9 cellular contexts compared by ENCODE assay signal in genomic region chrX:134782796-134783195, GRCh38. TPM values are rescaled to one million over a fixed set of nuclear protein-coding genes. Genes with fewer than 3 reads are reported as not detected.
DNase-seq lines count a peak whose midpoint lies in the region; ATAC-seq and TF ChIP-seq lines count a peak whose summit lies in the region.
"Had no signal": no experiment of that assay in that cellular context is flagged by ENCODE, and none has a peak within 500 bp of the region (broad histone marks: within the 10 kb centered on the region; RNA-seq: fewer than 3 reads in every experiment).

No MANE protein-coding gene starts in this region.

- H3K27me3 ChIP-seq in PC-9 (ENCODE audit: insufficient read depth, low read depth) (no peaks in the 10 kb centered on the region), suprapubic skin (no peaks in the 10 kb centered on the region)

- POLR2A ChIA-PET in PC-9 (lab: Charles Lee; ENCODE audit: unreplicated experiment): no interaction called here

- no TSS peak for BruUV-seq in PC-9 (replicated peaks; lab: Mats Ljungman, UMichigan)

- TF ChIP-seq CTCF in PC-9 (conservative IDR thresholded peaks at IDR 0.05) (peak; percentile 81), fibroblast of the aortic adventitia (IDR thresholded peaks at IDR 0.05; ENCODE audit: insufficient read depth, low read length) (peak; percentile 71), suprapubic skin (IDR thresholded peaks at IDR 0.05) (peak; percentile 19 to 22)

- H4K20me1 ChIP-seq in PC-9 (ENCODE audit: insufficient read depth): no peaks in the 10 kb centered on the region; the same call in 1 of the 2 replicates

- no peak overlapping the region for H3K27ac ChIP-seq in PC-9
- H3K27ac ChIP-seq in suprapubic skin: no peak overlapping the region

- peaks cover 11% of the 10 kb centered on the region for H3F3A ChIP-seq in PC-9 (ENCODE audit: insufficient read depth, low read depth)

- no peaks in the 10 kb centered on the region for H3K9me3 ChIP-seq in PC-9 (ENCODE audit: insufficient read depth, low read depth)
- no peaks in the 10 kb centered on the region for H3K9me3 ChIP-seq in suprapubic skin

- no peak for TF ChIP-seq EP300 in suprapubic skin (IDR thresholded peaks at IDR 0.05)

- DNase-seq in NCI-H748 (lab: John Stamatoyannopoulos, UW; ENCODE audit: unreplicated experiment) (peak; percentile 6), NCI-H748 treated with DMSO at 0.1 percent for 48 hours (lab: John Stamatoyannopoulos, UW) (no peak), PC-9 (no peak), fibroblast of the aortic adventitia (ENCODE audit: low read depth) (peak; percentile 71), suprapubic skin (ENCODE audit: low spot score in 2 of 2) (no peak), COR-L47 (lab: John Stamatoyannopoulos, UW) (no peak), NCI-H187 treated with DMSO at 0.1 percent for 48 hours (lab: John Stamatoyannopoulos, UW) (no peak)
- DNase-seq: NCI-H226 had no signal

- no peaks in the 10 kb centered on the region for H3K79me2 ChIP-seq in PC-9 (ENCODE audit: low read depth)

- no peak for TF ChIP-seq POLR2A in suprapubic skin (IDR thresholded peaks at IDR 0.05)

- intact Hi-C loops in PC-9 (cut with micrococcal nuclease; ENCODE audit: unreplicated experiment): loop anchor here (1.0 to 5.0 kb wide), 5 partner anchors 215 to 405 kb away; no protein-coding TSS in a partner anchor

- CTCF ChIA-PET in PC-9 (lab: Charles Lee): interaction anchor here (0.6 to 1.4 kb wide), 4 partner anchors 10 to 362 kb away, joined by 3 to 7 read pairs (median 6); no protein-coding TSS in a partner anchor

- H3K36me3 ChIP-seq in PC-9 (ENCODE audit: low read depth) (peaks cover 39% of the 10 kb centered on the region), suprapubic skin (peaks cover 29% of the 10 kb centered on the region)

- WGBS in suprapubic skin: 33% methylated on average over 3 of the region's 3 CpGs

- no peak overlapping the region for H3K4me3 ChIP-seq in PC-9
- H3K4me3 ChIP-seq in fibroblast of the aortic adventitia (ENCODE audit: low read depth, low read length): no peak overlapping the region
- H3K4me3 ChIP-seq in suprapubic skin: no peak overlapping the region

- no peak overlapping the region for H2AFZ ChIP-seq in PC-9

- H3K4me1 ChIP-seq in PC-9 (replicated peaks; ENCODE audit: insufficient read depth): no peaks in the 10 kb centered on the region
- H3K4me1 ChIP-seq in suprapubic skin: no peaks in the 10 kb centered on the region

- H3K4me2 ChIP-seq in PC-9: no peak overlapping the region

- no peaks in the 10 kb centered on the region; the same call in 1 of the 2 replicates for H3K9me2 ChIP-seq in PC-9 (ENCODE audit: insufficient read depth)

- no peak for ATAC-seq in GM21447 (IDR thresholded peaks at IDR 0.05; ENCODE audit: unreplicated experiment)

RNA-seq across cellular contexts. Expression of gene PABIR2, which starts 14.2 kb away (rescaled TPM):
- 66.3 and 96.4 TPM in 2 replicates for total RNA-seq in PC-9 (2021)
- 6.0 and 10.2 TPM in 2 replicates for total RNA-seq in fibroblast of the aortic adventitia (ENCODE audit: low replicate concordance)
- 10 to 100 TPM; 11.6 to 26.5 (median 18.3) TPM for total RNA-seq in suprapubic skin

Comparison
In these comparisons a context has a peak if more than half of its experiments do, and no peak if none do; other contexts are left out.
1. DNase-seq: peak in NCI-H748 (single experiment) and fibroblast of the aortic adventitia (single experiment); none in NCI-H748 treated with DMSO at 0.1 percent for 48 hours (single experiment), PC-9 (0 of 2), suprapubic skin (0 of 2), COR-L47 (single experiment) and NCI-H187 treated with DMSO at 0.1 percent for 48 hours (single experiment).
2. CTCF ChIP-seq: peak in every context shown above with its lines; median percentile 81 in PC-9; 71 in fibroblast of the aortic adventitia; 20 in suprapubic skin.